ENCODE assay signal across 26 cellular contexts in the genomic region with DNA sequence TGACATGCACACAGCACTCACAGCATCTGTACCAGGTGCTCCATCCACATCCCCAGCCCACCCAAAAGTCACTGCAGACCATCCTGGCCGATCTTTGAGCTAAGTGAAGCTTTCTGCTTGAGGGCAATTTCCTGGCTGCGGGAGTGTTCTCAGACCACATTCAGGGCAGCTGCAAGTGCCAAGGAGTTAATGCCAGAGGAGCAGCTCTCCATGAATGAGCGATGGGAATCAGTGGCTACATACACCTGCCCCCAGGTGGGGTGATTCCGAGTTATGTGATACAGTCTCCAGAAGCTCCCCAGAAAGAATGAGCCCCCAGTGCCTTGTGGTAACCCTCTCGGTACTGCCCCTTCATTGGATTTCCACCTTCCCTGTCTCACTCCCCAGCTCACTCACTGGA.
DNase-seq lines count a peak whose midpoint lies in the region; ATAC-seq and TF ChIP-seq lines count a peak whose summit lies in the region.
"Had no signal": no experiment of that assay in that cellular context is flagged by ENCODE, and none has a peak within 500 bp of the region (broad histone marks: within the 10 kb centered on the region; RNA-seq: fewer than 3 reads in every experiment).

No MANE protein-coding gene starts in this region.

- no peak overlapping the region for H2BK20ac ChIP-seq in H9 (ENCODE audit: low read depth, low read length, poor library complexity, severe bottlenecking)

- H3T11ph ChIP-seq in H9 (ENCODE audit: low read length): no peak overlapping the region

- H3K4me1 Mint-ChIP-seq in H9: peaks cover 3 to 5% of the 10 kb centered on the region in 2 experiments

- no peaks in the 10 kb centered on the region; the same call in 1 of the 2 replicates for H3K4me1 ChIP-seq in H9 (ENCODE audit: insufficient read depth, low read length)
- H3K4me1 ChIP-seq: A549 had no signal

- no peak overlapping the region for H2AK5ac ChIP-seq in H9 (ENCODE audit: insufficient read length, low read length)

- H3K9me3 ChIP-seq in H9 (ENCODE audit: control insufficient read depth, low read depth, low read length): no peaks in the 10 kb centered on the region
- H3K9me3 ChIP-seq: A549 had no signal

- DNase-seq in H9: peak; percentile 14
- DNase-seq in coronary artery (ENCODE audit: low spot score): peak; percentile 17
- peak; percentile 19 for DNase-seq in sciatic nerve (ENCODE audit: low spot score)
- DNase-seq in stimulated activated CD4-positive, alpha-beta T cell treated with anti-CD3 and anti-CD28 coated beads, Interleukin-2, amount 100 ng/mL, for 48 hours: no peak
- DNase-seq in NOMO-1 treated with dmso at 0.1 percent for 144 hours (lab: John Stamatoyannopoulos, UW; ENCODE audit: unreplicated experiment): no peak
- DNase-seq in activated naive CD4-positive, alpha-beta T cell treated with anti-CD3 and anti-CD28 coated beads, Interleukin-2, amount 50 U/mL, for 16 hours: no peak
- DNase-seq: AML-193, DMS 273 treated with DMSO at 0.1 percent for 48 hours, DMS79, GF-D8, GOT3, HCEC 1CT, Karpas-422, NCI-H1092 treated with DMSO at 0.1 percent for 48 hours, NCI-H1436 treated with DMSO at 0.1 percent for 48 hours, NCI-H1930, NCI-H2107, NCI-H446 treated with DMSO at 0.1 percent for 48 hours, NCI-H526 treated with DMSO at 0.1 percent for 48 hours, RPMI8226, SHP77 had no signal

- H3K23me2 ChIP-seq in H9 (ENCODE audit: insufficient read length, low read depth, low read length, poor library complexity, severe bottlenecking): no peaks in the 10 kb centered on the region

- H3K9me3 Mint-ChIP-seq in H9: peaks cover 4 to 6% of the 10 kb centered on the region in 2 experiments; a peak in 2 of 5 replicates
- H3K9me3 Mint-ChIP-seq: CD8-positive, alpha-beta T cell had no signal

- H2BK120ac ChIP-seq in H9 (ENCODE audit: low read depth, low read length, poor library complexity, severe bottlenecking): no peak overlapping the region

- no peak overlapping the region for H2BK15ac ChIP-seq in H9 (ENCODE audit: low read depth, low read length)

- H3K56ac ChIP-seq in H9 (ENCODE audit: insufficient read length, low read depth, low read length): no peak overlapping the region

- H3K79me1 ChIP-seq in H9 (ENCODE audit: insufficient read depth, low read depth, low read length, poor library complexity, severe bottlenecking): no peaks in the 10 kb centered on the region

- H3K79me2 ChIP-seq in H9 (ENCODE audit: insufficient read depth, low read length): no peaks in the 10 kb centered on the region

- H2BK5ac ChIP-seq in H9 (ENCODE audit: insufficient read length, low read length): no peak overlapping the region

- no peak overlapping the region for H3K4ac ChIP-seq in H9 (ENCODE audit: low read depth, low read length)

- no peaks in the 10 kb centered on the region for H4K20me1 ChIP-seq in H9 (ENCODE audit: control insufficient read depth, insufficient read depth, insufficient read length)

- no CpG with 5 or more reads among the region's 5 CpGs for WGBS in H9 (ENCODE audit: extremely low coverage, insufficient read length, low lambda C conversion rate)

- H3K14ac ChIP-seq in H9 (ENCODE audit: insufficient read depth, low read length): no peak overlapping the region

- no peak overlapping the region for H3K23ac ChIP-seq in H9 (ENCODE audit: insufficient read length, low read depth, low read length)

- ATAC-seq in sciatic nerve (no peak), HG02870 (IDR thresholded peaks at IDR 0.05; ENCODE audit: unreplicated experiment) (no peak)
- ATAC-seq: A549; CD8-positive, alpha-beta T cell had no signal

- H3K27me3 ChIP-seq in H9 (ENCODE audit: insufficient read depth, low read length): no peaks in the 10 kb centered on the region; the same call in 1 of the 2 replicates

- no peak overlapping the region for H3K4me3 Mint-ChIP-seq in H9
- H3K4me3 Mint-ChIP-seq: CD8-positive, alpha-beta T cell; IgD-negative memory B cell had no signal

- TF ChIP-seq CTCF in H9 (conservative IDR thresholded peaks at IDR 0.05): no peak
- no peak for TF ChIP-seq CTCF in coronary artery (IDR thresholded peaks at IDR 0.05)

- H3K18ac ChIP-seq in H9 (ENCODE audit: insufficient read length, low read depth, low read length): no peak overlapping the region

- intact Hi-C loops in sciatic nerve (cut with DNase I): no loop called here

- peaks cover 25% of the 10 kb centered on the region for H3K27me3 Mint-ChIP-seq in H9 (ENCODE audit: low read depth)

- H3K9ac ChIP-seq in H9 (ENCODE audit: extremely low read depth, insufficient read length, low read length): no peak overlapping the region

- H3K4me3 ChIP-seq in coronary artery: no peak overlapping the region
- H3K4me3 ChIP-seq: A549 had no signal

- H3K27ac Mint-ChIP-seq in H9: no peak overlapping the region
- H3K27ac Mint-ChIP-seq: CD8-positive, alpha-beta T cell had no signal

- H2AFZ ChIP-seq in H9 (ENCODE audit: low read length): no peak overlapping the region

- H3K4me2 ChIP-seq in H9 (ENCODE audit: insufficient read depth, insufficient read length, low read length): no peak overlapping the region
- H3K4me2 ChIP-seq: A549 had no signal

- no peak overlapping the region for H4K8ac ChIP-seq in H9 (replicated peaks; ENCODE audit: insufficient read length, low read depth, low read length)

- H3K27ac ChIP-seq in H9 (ENCODE audit: insufficient read length, low read depth, low read length) (no peak overlapping the region), coronary artery (no peak overlapping the region)
- H3K27ac ChIP-seq: A549, C4-2B had no signal

- H3K36me3 Mint-ChIP-seq in H9 (ENCODE audit: insufficient read depth in 1 of 3, low read depth in 3 of 3): peaks cover 0 to 5% (median 0%) of the 10 kb centered on the region in 3 experiments; a peak in 1 of 7 replicates
- H3K36me3 Mint-ChIP-seq: CD8-positive, alpha-beta T cell; IgD-negative memory B cell had no signal

- no peak overlapping the region for H4K91ac ChIP-seq in H9 (ENCODE audit: insufficient read length, low read depth, low read length)

- H4K5ac ChIP-seq in H9 (ENCODE audit: insufficient read length, low read depth, low read length): no peak overlapping the region

- H2BK12ac ChIP-seq in H9 (ENCODE audit: insufficient read length, low read depth, low read length): no peak overlapping the region

Comparison
In these comparisons a context has a peak if more than half of its experiments do, and no peak if none do; other contexts are left out.
1. DNase-seq: peak in H9 (single experiment), coronary artery (single experiment) and sciatic nerve (single experiment); none in stimulated activated CD4-positive, alpha-beta T cell treated with anti-CD3 and anti-CD28 coated beads, Interleukin-2, amount 100 ng/mL, for 48 hours (0 of 2), NOMO-1 treated with dmso at 0.1 percent for 144 hours (single experiment) and activated naive CD4-positive, alpha-beta T cell treated with anti-CD3 and anti-CD28 coated beads, Interleukin-2, amount 50 U/mL, for 16 hours (single experiment).